ENCODE assay signal across 1 cellular context in genomic region chr1:86713477-86713876, GRCh38.
TF ChIP-seq lines count a peak whose summit lies in the region.

No MANE protein-coding gene starts in this region.

TF ChIP-seq in GM12878, 131 proteins besides CTCF, POLR2A, EP300 and RAD21:
- TF ChIP-seq FOS (IDR thresholded peaks at IDR 0.05; ENCODE audit: borderline replicate concordance, extremely low read depth, insufficient read length) (no peak), RCOR1 (conservative IDR thresholded peaks at IDR 0.05; ENCODE audit: low read depth, low read length) (no peak), FOXM1 (IDR thresholded peaks at IDR 0.05; ENCODE audit: low read depth, low read length) (no peak), ESRRA (IDR thresholded peaks at IDR 0.05; ENCODE audit: low read length) (no peak), CHD1 (IDR thresholded peaks at IDR 0.05; ENCODE audit: low read depth, low read length) (no peak)
